Comparison of ENCODE assay signal across 9 cellular contexts in the genomic region with DNA sequence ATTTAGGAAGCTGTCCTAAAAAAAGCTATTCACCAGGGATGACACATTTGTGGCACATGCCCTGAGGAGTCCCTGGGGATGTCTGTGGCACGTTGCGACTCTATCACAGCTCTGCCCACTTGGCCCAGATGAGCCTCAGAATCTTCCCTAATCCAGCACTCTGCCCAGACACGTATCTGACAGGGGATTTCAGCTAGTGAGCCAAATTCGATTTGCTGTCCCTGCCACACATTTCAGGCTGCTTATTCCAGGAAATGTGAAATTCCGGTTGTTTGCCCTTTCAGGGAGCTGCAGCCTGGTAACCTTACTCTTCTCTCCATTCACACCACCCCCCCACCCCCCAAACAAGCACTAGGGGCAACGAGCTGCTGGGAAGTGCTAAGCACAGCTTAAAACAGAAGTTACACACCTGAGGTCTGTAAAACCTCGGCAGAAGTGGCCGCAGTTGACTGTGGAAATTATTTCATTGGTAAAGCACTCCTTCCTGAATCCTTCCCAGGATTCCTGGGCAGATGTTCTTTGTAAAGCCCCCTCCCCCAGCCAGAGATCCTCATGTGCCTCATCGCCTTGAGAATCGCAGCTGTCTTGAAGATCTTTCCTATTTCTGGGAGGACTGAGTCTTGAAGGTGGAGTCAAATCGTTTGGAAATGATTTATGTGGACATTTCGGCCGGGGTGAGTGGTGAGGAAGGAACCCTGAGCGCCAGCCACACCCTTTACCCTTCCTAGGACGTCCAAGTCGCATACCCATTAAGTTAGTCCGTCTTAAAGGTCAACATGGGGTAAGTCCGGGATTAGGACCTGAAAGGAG.
DNase-seq lines count a peak whose midpoint lies in the region; ATAC-seq and TF ChIP-seq lines count a peak whose summit lies in the region.
"Had no signal": no experiment of that assay in that cellular context is flagged by ENCODE, and none has a peak within 500 bp of the region (broad histone marks: within the 10 kb centered on the region; RNA-seq: fewer than 3 reads in every experiment).

No MANE protein-coding gene starts in this region.

- 9 to 11% methylated on average over 18 of the region's 18 CpGs for WGBS in lower leg skin, 2 donors

- H3K4me1 ChIP-seq in breast epithelium = peaks cover 2 to 6% of the 10 kb centered on the region in 2 donors

- no peak for TF ChIP-seq POLR2A in breast epithelium (IDR thresholded peaks at IDR 0.05)
- TF ChIP-seq POLR2A in lower leg skin (IDR thresholded peaks at IDR 0.05) = no peak

- ATAC-seq in Right ventricle myocardium inferior = peak; percentile 72
- ATAC-seq in HG03108 (IDR thresholded peaks at IDR 0.05; ENCODE audit: unreplicated experiment) = no peak
- ATAC-seq in GM21619 (IDR thresholded peaks at IDR 0.05; ENCODE audit: unreplicated experiment) = no peak

- DNase-seq in Right ventricle myocardium inferior (ENCODE audit: missing footprints) = no peak
- DNase-seq in cardiac septum (ENCODE audit: low spot score) = no peak
- peak in 1 of 2 donors; percentile 68 for DNase-seq in breast epithelium (ENCODE audit: low spot score in 2 of 2)
- peak; percentile 54 to 90 for DNase-seq in lower leg skin (ENCODE audit: low spot score in 2 of 2)
- no peak for DNase-seq in NCI-H226
- DNase-seq in NCI-H2081 (lab: John Stamatoyannopoulos, UW) = no peak

- H3K4me3 ChIP-seq in breast epithelium = peak overlapping the region in 2 of 3 donors; percentile 19 to 50
- H3K4me3 ChIP-seq in lower leg skin (ENCODE audit: low read depth, poor library complexity, severe bottlenecking) = no peak overlapping the region

- H3K9me3 ChIP-seq in breast epithelium = no peaks in the 10 kb centered on the region

- intact Hi-C loops in Right ventricle myocardium inferior (cut with DNase I) (no loop called here), cardiac septum (cut with DNase I) (no loop called here), breast epithelium (cut with DNase I; ENCODE audit: low total_unique reads) (no loop called here), lower leg skin (cut with DNase I; ENCODE audit: low total_unique reads) (no loop called here)

- no peak for TF ChIP-seq CTCF in breast epithelium (IDR thresholded peaks at IDR 0.05)
- TF ChIP-seq CTCF in lower leg skin (IDR thresholded peaks at IDR 0.05) = no peak

- H3K36me3 ChIP-seq in breast epithelium = no peaks in the 10 kb centered on the region

- H3K27me3 ChIP-seq in breast epithelium = no peaks in the 10 kb centered on the region

- peak overlapping the region; percentile 84 to 93 for H3K27ac ChIP-seq in breast epithelium
- H3K27ac ChIP-seq: HL-60 had no signal

Comparison
In these comparisons a context has a peak if more than half of its experiments do, and no peak if none do; other contexts are left out.
1. DNase-seq: peak in lower leg skin (2 of 2); none in Right ventricle myocardium inferior (single experiment), cardiac septum (single experiment), NCI-H226 (single experiment) and NCI-H2081 (0 of 2).